9 cellular contexts compared by ENCODE assay signal in the genomic region with DNA sequence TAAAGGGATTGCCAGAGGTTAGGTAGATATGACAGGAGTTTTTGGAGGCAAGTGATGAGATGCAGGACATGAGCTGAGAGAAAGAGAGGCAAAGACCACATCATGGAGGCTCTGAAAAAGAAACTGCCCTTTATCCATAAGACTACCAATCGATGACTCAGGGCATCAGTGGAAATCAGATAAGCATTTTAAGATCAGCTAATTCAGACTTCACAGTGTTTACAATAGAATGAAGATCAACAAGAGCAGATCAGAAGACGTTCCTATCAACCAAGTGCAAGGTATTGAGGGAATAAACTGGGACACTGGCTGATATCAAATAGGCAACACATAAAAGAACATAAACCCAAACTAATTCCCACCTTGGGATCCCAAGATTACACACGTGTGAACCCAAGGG.
"Had no signal": no experiment of that assay in that cellular context is flagged by ENCODE, and none has a peak within 500 bp of the region (broad histone marks: within the 10 kb centered on the region; RNA-seq: fewer than 3 reads in every experiment).

No MANE protein-coding gene starts in this region.

- DNase-seq: GOT3, H7, HFFc6, Karpas-422, KBM-7 had no signal

- ATAC-seq: HepG2 had no signal

- H3K27ac ChIP-seq: HL-60, KMS-11 had no signal

- H3K4me3 ChIP-seq: HAP-1 had no signal

- H3K9ac ChIP-seq: KMS-11 had no signal

- H3K9me3 ChIP-seq: HAP-1 had no signal

- H3K4me1 ChIP-seq: HAP-1 had no signal

- H3K36me3 ChIP-seq: HAP-1 had no signal

- H3K4me2 ChIP-seq: KMS-11 had no signal
